Comparison of ENCODE assay signal across 31 cellular contexts in genomic region chr5:30376848-30377247, GRCh38.
"Had no signal": no experiment of that assay in that cellular context is flagged by ENCODE, and none has a peak within 500 bp of the region (broad histone marks: within the 10 kb centered on the region; RNA-seq: fewer than 3 reads in every experiment).

No MANE protein-coding gene starts in this region.

- H3K9me3 ChIP-seq: colonic mucosa had no signal

- DNase-seq: activated B cell treated with CpG ODN at 0.5 μM for 24 hours; activated CD4-positive, alpha-beta memory T cell treated with anti-CD3 and anti-CD28 coated beads for 36 hours; activated CD4-positive, alpha-beta T cell treated with anti-CD3 and anti-CD28 coated beads for 4 hours; activated CD4-positive, alpha-beta T cell treated with anti-CD3 and anti-CD28 coated beads, Interleukin-2, amount 10 ng/mL, durations not matched to agents 24 days and 14 days; activated CD4-positive, alpha-beta T cell treated with anti-CD3 and anti-CD28 coated beads, Interleukin-2, amount 50 U/mL, for 1 hour; activated CD4-positive, alpha-beta T cell treated with anti-CD3 and anti-CD28 coated beads, Interleukin-2, amount 50 U/mL, for 4 hours; activated CD4-positive, CD25-positive, alpha-beta regulatory T cell treated with anti-CD3 and anti-CD28 coated beads, Interleukin-2, amount 50 U/mL, for 72 hours; activated CD8-positive, alpha-beta memory T cell treated with anti-CD3 and anti-CD28 coated beads, Interleukin-2, amount 50 U/mL, for 4 hours; activated CD8-positive, alpha-beta T cell treated with anti-CD3 and anti-CD28 coated beads for 36 hours; activated effector memory CD4-positive, alpha-beta T cell treated with Interleukin-2 at 50 U/mL for 16 hours; activated gamma-delta T cell; activated naive CD4-positive, alpha-beta T cell treated with anti-CD3 and anti-CD28 coated beads for 36 hours; activated naive CD4-positive, alpha-beta T cell treated with anti-CD3 and anti-CD28 coated beads, Interleukin-2, amount 50 U/mL, for 16 hours; activated naive CD8-positive, alpha-beta T cell treated with anti-CD3 and anti-CD28 coated beads for 36 hours; activated T-cell treated with anti-CD3 and anti-CD28 coated beads for 4 hours; activated T-cell treated with anti-CD3 and anti-CD28 coated beads, Interleukin-2, amount 50 U/mL, for 1 hour; activated T-cell treated with anti-CD3 and anti-CD28 coated beads, Interleukin-2, amount 50 U/mL, for 4 hours; adrenal gland; amniotic stem cell; aorta; caudate nucleus; cerebellar nuclear complex; colonic mucosa; T-helper 2 cell; T-helper 9 cell had no signal

- H3K4me3 ChIP-seq: adrenal gland, cardiac muscle cell, colonic mucosa had no signal

- H3K4me1 ChIP-seq: adrenal gland, colonic mucosa had no signal

- ATAC-seq: activated CD8-positive, alpha-beta T cell treated with anti-CD3 and anti-CD28 coated beads for 36 hours; activated naive CD4-positive, alpha-beta T cell treated with anti-CD3 and anti-CD28 coated beads, Interleukin-2, amount 50 U/mL, for 72 hours; activated T-cell treated with anti-CD3 and anti-CD28 coated beads, Interleukin-2, amount 50 U/mL, for 4 hours had no signal

- H3K36me3 ChIP-seq: adrenal gland, cardiac muscle cell, colonic mucosa had no signal

- FAIRE-seq: astrocyte, bronchial epithelial cell, TTC549 had no signal

- H3K27me3 ChIP-seq: adrenal gland, cardiac muscle cell, colonic mucosa had no signal

- H3K27ac ChIP-seq: adrenal gland, cardiac muscle cell, colonic mucosa, VCaP had no signal
